ENCODE assay signal across 5 cellular contexts in the genomic region with DNA sequence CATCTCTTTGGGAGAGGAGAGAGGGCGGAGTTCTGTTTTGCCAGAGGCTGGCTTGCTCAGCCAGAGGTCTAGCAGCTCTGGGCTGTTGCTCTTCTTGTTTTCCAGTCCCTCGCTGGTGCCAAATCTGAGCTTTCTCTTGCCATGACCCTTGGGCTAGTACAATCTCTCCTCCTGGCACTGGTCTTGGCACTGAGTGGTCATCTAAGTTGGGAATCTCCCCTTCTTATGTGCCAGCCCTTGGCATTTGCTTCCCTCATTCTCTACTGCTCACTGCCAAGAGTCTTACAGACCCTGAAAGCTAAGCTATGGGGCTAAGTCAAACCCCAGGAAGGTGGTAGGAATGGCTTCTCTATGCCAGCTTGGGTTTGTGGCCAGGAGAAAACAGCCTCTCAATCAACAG.
"Had no signal": no experiment of that assay in that cellular context is flagged by ENCODE, and none has a peak within 500 bp of the region (broad histone marks: within the 10 kb centered on the region; RNA-seq: fewer than 3 reads in every experiment).

No MANE protein-coding gene starts in this region.

- DNase-seq: H9, HCEC 1CT, KBM-7 had no signal

- H3K4me3 ChIP-seq: GM23338 had no signal

- ATAC-seq: GM23338, HepG2 had no signal
